8 cellular contexts compared by ENCODE assay signal in the genomic region with DNA sequence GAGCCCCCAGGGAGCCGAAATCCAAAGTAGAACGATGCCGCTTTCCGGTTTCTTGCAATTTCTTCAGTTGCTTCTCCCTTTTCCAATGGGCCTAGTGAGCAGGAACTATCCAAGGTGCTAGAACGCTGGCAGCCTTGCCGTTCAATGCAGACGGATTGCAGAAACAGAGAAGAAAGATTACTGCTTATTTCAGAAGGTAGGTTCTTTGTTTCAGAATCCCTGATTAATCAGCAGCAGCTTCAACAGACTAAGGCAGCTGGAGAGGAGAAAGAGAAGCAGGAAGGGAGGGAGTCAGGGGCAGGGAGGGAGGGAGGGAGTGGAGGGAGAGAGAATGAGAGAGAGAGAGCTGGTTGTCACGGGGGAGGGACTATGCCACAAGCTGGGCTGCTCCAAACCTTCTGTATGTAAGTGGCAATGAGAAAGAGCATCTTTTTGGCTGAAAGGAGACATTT. TPM values are rescaled to one million over a fixed set of nuclear protein-coding genes. Genes with fewer than 3 reads are reported as not detected.
A peak's percentile ranks its signal among the peaks of the same experiment; 100 is the strongest.
DNase-seq lines count a peak whose midpoint lies in the region; ATAC-seq and TF ChIP-seq lines count a peak whose summit lies in the region.

No MANE protein-coding gene starts in this region.

- ATAC-seq in foreskin keratinocyte (peak; percentile 64), GM21423 (IDR thresholded peaks at IDR 0.05; ENCODE audit: unreplicated experiment) (no peak), HG02852 (IDR thresholded peaks at IDR 0.05; ENCODE audit: unreplicated experiment) (no peak)
- ATAC-seq in CD4-positive, alpha-beta T cell (ENCODE audit: poor library complexity) = no peak

- H3K36me3 ChIP-seq in MG63 = no peaks in the 10 kb centered on the region

- CTCF ChIA-PET in CD4-positive, alpha-beta T cell (lab: Charles Lee) = no interaction called here

- H3K9me3 Mint-ChIP-seq in CD4-positive, alpha-beta T cell = no peaks in the 10 kb centered on the region

- no peak overlapping the region for H3K27ac ChIP-seq in foreskin keratinocyte
- peak overlapping the region; percentile 44 for H3K27ac ChIP-seq in temporal lobe (ENCODE audit: low read depth, low read length)
- no peak overlapping the region for H3K27ac ChIP-seq in CD4-positive, alpha-beta T cell (ENCODE audit: low read depth, low read length)

- intact Hi-C loops in CD4-positive, alpha-beta T cell (cut with DNase I, micrococcal nuclease) = no loop called here

- H3K36me3 Mint-ChIP-seq in CD4-positive, alpha-beta T cell (ENCODE audit: low read depth) = no peaks in the 10 kb centered on the region

- peak; percentile 75 for DNase-seq in DMS153 treated with DMSO at 0.1 percent for 48 hours (lab: John Stamatoyannopoulos, UW; ENCODE audit: unreplicated experiment)
- DNase-seq in MG63 = peak; percentile 50
- peak; percentile 76 for DNase-seq in SK-N-DZ (ENCODE audit: low spot score)
- DNase-seq in foreskin keratinocyte = peak; percentile 10 to 35
- no peak for DNase-seq in CD4-positive, alpha-beta T cell

- no peak overlapping the region for H3K27ac Mint-ChIP-seq in CD4-positive, alpha-beta T cell

- TF ChIP-seq CTCF in foreskin keratinocyte (conservative IDR thresholded peaks at IDR 0.05) = no peak
- no peak for TF ChIP-seq CTCF in CD4-positive, alpha-beta T cell (IDR thresholded peaks at IDR 0.05)

- no peak overlapping the region for H3K4me3 ChIP-seq in MG63

- H3K27me3 ChIP-seq in MG63 (peaks cover 3% of the 10 kb centered on the region; the same call in 1 of the 2 replicates), foreskin keratinocyte (no peaks in the 10 kb centered on the region)
- peaks cover 12% of the 10 kb centered on the region for H3K27me3 ChIP-seq in CD4-positive, alpha-beta T cell (ENCODE audit: control insufficient read depth, insufficient read depth, low read length)

- no peaks in the 10 kb centered on the region for H3K9me3 ChIP-seq in MG63
- no peaks in the 10 kb centered on the region for H3K9me3 ChIP-seq in CD4-positive, alpha-beta T cell (ENCODE audit: control insufficient read depth, low read length)

- H3K4me1 ChIP-seq in foreskin keratinocyte = no peaks in the 10 kb centered on the region

- no peak overlapping the region for H3K4me3 Mint-ChIP-seq in CD4-positive, alpha-beta T cell

- H3K27me3 Mint-ChIP-seq in CD4-positive, alpha-beta T cell = peaks cover 65% of the 10 kb centered on the region

- POLR2A ChIA-PET in CD4-positive, alpha-beta T cell (lab: Charles Lee) = no interaction called here

- no peaks in the 10 kb centered on the region for H3K4me1 Mint-ChIP-seq in CD4-positive, alpha-beta T cell (ENCODE audit: low read depth)

RNA-seq across cellular contexts. Expression of gene NYAP2, which starts 0.6 kb away (rescaled TPM):
- total RNA-seq in MG63 (2014; rRNA removed; shearing (Covaris generic); ENCODE audit: low replicate concordance) = not detected in 2 replicates
- polyA plus RNA-seq in SK-N-DZ (2014; cell fraction: cytosol; rRNA removed) = 0.35 and 0.44 TPM in 2 replicates
- polyA plus RNA-seq in SK-N-DZ (2014; cell fraction: nucleus; rRNA removed) = 0.30 and 0.41 TPM in 2 replicates
- not detected in 2 replicates for total RNA-seq in foreskin keratinocyte
- not detected in 2 replicates for polyA plus RNA-seq in foreskin keratinocyte
- 12.5 TPM for total RNA-seq in temporal lobe
- total RNA-seq in CD4-positive, alpha-beta T cell = not detected

Comparison
In these comparisons a context has a peak if more than half of its experiments do, and no peak if none do; other contexts are left out.
1. DNase-seq: peak in DMS153 treated with DMSO at 0.1 percent for 48 hours (single experiment), MG63 (single experiment), SK-N-DZ (single experiment) and foreskin keratinocyte (2 of 2); none in CD4-positive, alpha-beta T cell (0 of 10).
2. RNA of gene NYAP2, which starts 0.6 kb away (total RNA-seq): 12.5 TPM in temporal lobe (single experiment); not detected in MG63, not detected in foreskin keratinocyte and not detected in CD4-positive, alpha-beta T cell; every median in the first group is over 10 times any median in the second.